ENCODE assay signal across 8 cellular contexts in genomic region chr11:46112961-46113617, GRCh38. TPM values are rescaled to one million over a fixed set of nuclear protein-coding genes. Genes with fewer than 3 reads are reported as not detected.
DNase-seq lines count a peak whose midpoint lies in the region; ATAC-seq and FAIRE-seq lines count a peak whose summit lies in the region.

No MANE protein-coding gene starts in this region.

- H3K4me3 Mint-ChIP-seq in activated naive CD8-positive, alpha-beta T cell, result peak overlapping the region; percentile 43
- peak overlapping the region in 2 of 5 donors; percentile 22 to 35 for H3K4me3 Mint-ChIP-seq in immature natural killer cell
- no peak overlapping the region for H3K4me3 Mint-ChIP-seq in activated T-cell treated with anti-CD3 and anti-CD28 coated beads, Interleukin-2, amount 50 U/mL, for 24 hours

- peak; percentile 88 for FAIRE-seq in A204.1 (lab: Jason Lieb, UNC)

- H3K27me3 Mint-ChIP-seq in activated naive CD8-positive, alpha-beta T cell, result no peaks in the 10 kb centered on the region
- H3K27me3 Mint-ChIP-seq in immature natural killer cell (ENCODE audit: low read depth in 3 of 3), result peaks cover 0 to 3% (median 0%) of the 10 kb centered on the region in 3 donors
- H3K27me3 Mint-ChIP-seq in activated T-cell treated with anti-CD3 and anti-CD28 coated beads, Interleukin-2, amount 50 U/mL, for 24 hours, result no peaks in the 10 kb centered on the region

- intact Hi-C loops in aorta (cut with DNase I), result loop anchor here in 1 of 2 donors (10.0 kb wide), 1 partner anchor 58 kb away; no protein-coding TSS in a partner anchor

- H3K36me3 Mint-ChIP-seq in activated naive CD8-positive, alpha-beta T cell, result no peaks in the 10 kb centered on the region
- no peaks in the 10 kb centered on the region for H3K36me3 Mint-ChIP-seq in immature natural killer cell
- peaks cover 2% of the 10 kb centered on the region for H3K36me3 Mint-ChIP-seq in activated T-cell treated with anti-CD3 and anti-CD28 coated beads, Interleukin-2, amount 50 U/mL, for 24 hours (ENCODE audit: low read depth)

- DNase-seq in GM03348 (ENCODE audit: low spot score), result peak; percentile 41
- DNase-seq in NCI-H524 (lab: John Stamatoyannopoulos, UW), result peak; percentile 22 to 72
- DNase-seq in immature natural killer cell, result peak; percentile 51
- no peak for DNase-seq in aorta
- DNase-seq in activated T-cell treated with anti-CD3 and anti-CD28 coated beads, Interleukin-2, amount 50 U/mL, for 24 hours, result no peak

- 75 to 76% methylated on average over 10 of the region's 10 CpGs for WGBS in aorta, 2 donors

- peaks cover 0 to 2% of the 10 kb centered on the region in 2 donors for H3K4me1 ChIP-seq in aorta (ENCODE audit: control insufficient read depth in 1 of 2, insufficient read depth in 2 of 2, low read length in 2 of 2)

- H3K9me3 ChIP-seq in aorta (ENCODE audit: control insufficient read depth, low read length), result no peaks in the 10 kb centered on the region

- ATAC-seq in HG02981 (IDR thresholded peaks at IDR 0.05; ENCODE audit: unreplicated experiment), result peak; percentile 81
- peak; percentile 65 for ATAC-seq in aorta (ENCODE audit: low FRiP score)

- H3K27ac ChIP-seq in aorta (ENCODE audit: low read depth in 1 of 2, low read length in 2 of 2), result no peak overlapping the region

- H3K27ac Mint-ChIP-seq in activated naive CD8-positive, alpha-beta T cell, result peak overlapping the region; percentile 10
- H3K27ac Mint-ChIP-seq in immature natural killer cell, result peak overlapping the region in 3 of 6 donors; percentile 35 to 79 (median 79)
- H3K27ac Mint-ChIP-seq in activated T-cell treated with anti-CD3 and anti-CD28 coated beads, Interleukin-2, amount 50 U/mL, for 24 hours, result no peak overlapping the region

- no peaks in the 10 kb centered on the region for H3K36me3 ChIP-seq in aorta (ENCODE audit: control insufficient read depth in 1 of 2, insufficient read depth in 2 of 2, low read length in 1 of 2)

- no peaks in the 10 kb centered on the region for H3K27me3 ChIP-seq in aorta (ENCODE audit: control insufficient read depth in 1 of 2, insufficient read depth in 2 of 2, low read length in 1 of 2)

- H3K4me3 ChIP-seq in aorta (ENCODE audit: low read length in 2 of 2), result no peak overlapping the region

- peaks cover 46% of the 10 kb centered on the region for H3K4me1 Mint-ChIP-seq in activated naive CD8-positive, alpha-beta T cell (ENCODE audit: low read depth)
- peaks cover 56 to 65% of the 10 kb centered on the region in 2 donors for H3K4me1 Mint-ChIP-seq in immature natural killer cell
- H3K4me1 Mint-ChIP-seq in activated T-cell treated with anti-CD3 and anti-CD28 coated beads, Interleukin-2, amount 50 U/mL, for 24 hours (ENCODE audit: low read depth), result peaks cover 47% of the 10 kb centered on the region

- no peaks in the 10 kb centered on the region for H3K9me3 Mint-ChIP-seq in activated naive CD8-positive, alpha-beta T cell (ENCODE audit: low read depth)
- H3K9me3 Mint-ChIP-seq in immature natural killer cell, result no peaks in the 10 kb centered on the region
- no peaks in the 10 kb centered on the region for H3K9me3 Mint-ChIP-seq in activated T-cell treated with anti-CD3 and anti-CD28 coated beads, Interleukin-2, amount 50 U/mL, for 24 hours

RNA-seq across cellular contexts. Expression of gene PHF21A, which starts 8.2 kb away (rescaled TPM):
- polyA plus RNA-seq in immature natural killer cell (10 to 100 TPM in 1 of 3 donors, 1 to 10 TPM in 2; 4.4 to 21.3 (median 5.8) TPM), aorta (10 to 100 TPM; 12.0 to 30.4 TPM)
- total RNA-seq in aorta, result 10 to 100 TPM; 67.4 to 84.0 TPM

Comparison
In these comparisons a context has a peak if more than half of its experiments do, and no peak if none do; other contexts are left out.
1. DNase-seq: peak in GM03348 (single experiment), NCI-H524 (2 of 2) and immature natural killer cell (3 of 3); none in aorta (0 of 2) and activated T-cell treated with anti-CD3 and anti-CD28 coated beads, Interleukin-2, amount 50 U/mL, for 24 hours (single experiment).